In genomic region chr18:44180683-44181082, GRCh38 we compare ENCODE assay signal across 26 cellular contexts.
DNase-seq lines count a peak whose midpoint lies in the region; ATAC-seq and TF ChIP-seq lines count a peak whose summit lies in the region.
"Had no signal": no experiment of that assay in that cellular context is flagged by ENCODE, and none has a peak within 500 bp of the region (broad histone marks: within the 10 kb centered on the region; RNA-seq: fewer than 3 reads in every experiment).

No MANE protein-coding gene starts in this region.

- H3K4me1 Mint-ChIP-seq in MCF 10A (ENCODE audit: insufficient read depth, unreplicated experiment), result no peaks in the 10 kb centered on the region
- H3K4me1 Mint-ChIP-seq: CD4-positive, alpha-beta memory T cell; IgD-negative memory B cell; stimulated activated effector memory CD8-positive, alpha-beta T cell treated with anti-CD3 and anti-CD28 coated beads, Interleukin-12 subunit alpha, Interleukin-12 subunit beta, amount 100 ng/mL, for 72 hours had no signal

- intact Hi-C loops in MCF 10A (cut with micrococcal nuclease) (no loop called here), breast epithelium (cut with DNase I; ENCODE audit: low total_unique reads) (no loop called here)

- H3K27me3 ChIP-seq in breast epithelium, result no peaks in the 10 kb centered on the region
- H3K27me3 ChIP-seq: neutrophil, suprapubic skin had no signal

- H3K4me3 Mint-ChIP-seq in MCF 10A (ENCODE audit: unreplicated experiment), result no peak overlapping the region
- H3K4me3 Mint-ChIP-seq: activated T-cell treated with anti-CD3 and anti-CD28 coated beads, Interleukin-2, amount 50 U/mL, for 4 hours; CD4-positive, alpha-beta memory T cell; IgD-negative memory B cell; stimulated activated effector memory CD8-positive, alpha-beta T cell treated with anti-CD3 and anti-CD28 coated beads, Interleukin-12 subunit alpha, Interleukin-12 subunit beta, amount 100 ng/mL, for 72 hours; T-helper 2 cell treated with Interferon-gamma antibody and Interleukin-4, amounts not matched to agents 5 μg/mL and 100 μg/mL, for 36 hours had no signal

- TF ChIP-seq CTCF in MCF 10A (IDR thresholded peaks at IDR 0.05; ENCODE audit: unreplicated experiment) (no peak), breast epithelium (IDR thresholded peaks at IDR 0.05) (no peak), astrocyte of the spinal cord (IDR thresholded peaks at IDR 0.05; ENCODE audit: low read depth, low read length) (no peak)

- no peak overlapping the region for H3K27ac Mint-ChIP-seq in MCF 10A (ENCODE audit: low read depth, unreplicated experiment)
- H3K27ac Mint-ChIP-seq: CD4-positive, alpha-beta memory T cell; IgD-negative memory B cell; stimulated activated effector memory CD8-positive, alpha-beta T cell treated with anti-CD3 and anti-CD28 coated beads, Interleukin-12 subunit alpha, Interleukin-12 subunit beta, amount 100 ng/mL, for 72 hours; T-helper 2 cell treated with Interferon-gamma antibody and Interleukin-4, amounts not matched to agents 5 μg/mL and 100 μg/mL, for 36 hours had no signal

- H3K4me1 ChIP-seq in breast epithelium, result no peaks in the 10 kb centered on the region
- H3K4me1 ChIP-seq: prostate gland, suprapubic skin had no signal

- CTCF ChIA-PET in MCF 10A (lab: Yijun Ruan, JAX), result no interaction called here

- no peaks in the 10 kb centered on the region for H3K36me3 ChIP-seq in breast epithelium
- H3K36me3 ChIP-seq: neutrophil, prostate gland, suprapubic skin had no signal

- DNase-seq in MCF 10A (ENCODE audit: unreplicated experiment) (peak; percentile 83), breast epithelium (ENCODE audit: low spot score in 2 of 2) (no peak), astrocyte of the spinal cord (ENCODE audit: low read depth, low spot score) (peak; percentile 33), fibroblast of peridontal ligament (ENCODE audit: extremely low read depth) (peak; percentile 27), skeletal muscle cell (ENCODE audit: low read depth) (peak; percentile 73), amygdala (lab: John Stamatoyannopoulos, UW) (no peak), NCI-H2081 (lab: John Stamatoyannopoulos, UW) (no peak)
- DNase-seq: 8988T; activated CD4-positive, alpha-beta T cell treated with anti-CD3 and anti-CD28 coated beads for 48 hours; activated T-cell treated with anti-CD3 and anti-CD28 coated beads, Interleukin-2, amount 50 U/mL, for 4 hours; amniotic stem cell; CD4-positive, alpha-beta memory T cell; DMS 273 treated with DMSO at 0.1 percent for 48 hours; glutamatergic neuron; NCI-H146; NCI-H524 treated with DMSO at 0.1 percent for 48 hours had no signal

- BruUV-seq in MCF 10A (replicated peaks; lab: Mats Ljungman, UMichigan), result no TSS peak

- in situ Hi-C loops in astrocyte of the spinal cord (cut with HindIII; ENCODE audit: low sequenced_read_pairs), result no loop called here

- POLR2A ChIA-PET in MCF 10A (lab: Yijun Ruan, JAX), result interaction anchor here (0.7 kb wide), 1 partner anchor 1027 kb away, joined by 4 read pairs; no protein-coding TSS in a partner anchor

- no peaks in the 10 kb centered on the region for H3K9me3 ChIP-seq in breast epithelium
- H3K9me3 ChIP-seq: neutrophil, prostate gland, suprapubic skin had no signal

- H3K27me3 Mint-ChIP-seq in MCF 10A (ENCODE audit: insufficient read depth, unreplicated experiment), result no peaks in the 10 kb centered on the region
- H3K27me3 Mint-ChIP-seq: CD4-positive, alpha-beta memory T cell had no signal

- H3K9me3 Mint-ChIP-seq in MCF 10A (ENCODE audit: unreplicated experiment), result no peaks in the 10 kb centered on the region
- H3K9me3 Mint-ChIP-seq: IgD-negative memory B cell; stimulated activated effector memory CD8-positive, alpha-beta T cell treated with anti-CD3 and anti-CD28 coated beads, Interleukin-12 subunit alpha, Interleukin-12 subunit beta, amount 100 ng/mL, for 72 hours; T-helper 2 cell treated with Interferon-gamma antibody and Interleukin-4, amounts not matched to agents 5 μg/mL and 100 μg/mL, for 36 hours had no signal

- H3K36me3 Mint-ChIP-seq in MCF 10A (ENCODE audit: insufficient read depth, unreplicated experiment), result no peaks in the 10 kb centered on the region
- H3K36me3 Mint-ChIP-seq: CD4-positive, alpha-beta memory T cell; IgD-negative memory B cell; stimulated activated effector memory CD8-positive, alpha-beta T cell treated with anti-CD3 and anti-CD28 coated beads, Interleukin-12 subunit alpha, Interleukin-12 subunit beta, amount 100 ng/mL, for 72 hours had no signal

- no peak for TF ChIP-seq POLR2A in breast epithelium (IDR thresholded peaks at IDR 0.05)

- no peak overlapping the region for H3K4me3 ChIP-seq in breast epithelium
- no peak overlapping the region for H3K4me3 ChIP-seq in astrocyte of the spinal cord (ENCODE audit: low read depth, low read length)
- H3K4me3 ChIP-seq in skeletal muscle cell (ENCODE audit: low read depth, low read length), result no peak overlapping the region
- H3K4me3 ChIP-seq: prostate gland, smooth muscle cell, suprapubic skin had no signal

- ATAC-seq in HG03457 (IDR thresholded peaks at IDR 0.05; ENCODE audit: unreplicated experiment), result no peak
- ATAC-seq: activated T-cell treated with anti-CD3 and anti-CD28 coated beads, Interleukin-2, amount 50 U/mL, for 4 hours; stimulated activated effector memory CD8-positive, alpha-beta T cell treated with anti-CD3 and anti-CD28 coated beads, Interleukin-12 subunit alpha, Interleukin-12 subunit beta, amount 100 ng/mL, for 72 hours had no signal

- no peak overlapping the region for H3K27ac ChIP-seq in breast epithelium
- H3K27ac ChIP-seq: neutrophil, prostate gland, RWPE1, suprapubic skin, VCaP had no signal

Comparison
In these comparisons a context has a peak if more than half of its experiments do, and no peak if none do; other contexts are left out.
1. DNase-seq: peak in MCF 10A (single experiment), astrocyte of the spinal cord (single experiment), fibroblast of peridontal ligament (single experiment) and skeletal muscle cell (single experiment); none in breast epithelium (0 of 2), amygdala (0 of 56) and NCI-H2081 (0 of 2).